ENCODE assay signal across 17 cellular contexts in genomic region chr7:106962751-106963150, GRCh38.
DNase-seq lines count a peak whose midpoint lies in the region; ATAC-seq and TF ChIP-seq lines count a peak whose summit lies in the region.
"Had no signal": no experiment of that assay in that cellular context is flagged by ENCODE, and none has a peak within 500 bp of the region (broad histone marks: within the 10 kb centered on the region; RNA-seq: fewer than 3 reads in every experiment).

No MANE protein-coding gene starts in this region.

- CTCF ChIA-PET in HEK293 (lab: Yijun Ruan, JAX): interaction anchor here (0.7 to 2.5 kb wide), 3 partner anchors 11 to 164 kb away, joined by 4 to 8 read pairs (median 5); no protein-coding TSS in a partner anchor

- POLR2A ChIA-PET in HEK293 (lab: Yijun Ruan, JAX): no interaction called here

- DNase-seq in memory B cell (ENCODE audit: low spot score in 2 of 2) (no peak), MG63 (no peak), GF-D8 (lab: John Stamatoyannopoulos, UW) (no peak)
- DNase-seq in activated CD4-positive, alpha-beta T cell treated with anti-CD3 and anti-CD28 coated beads, Interleukin-2, amount 50 U/mL, for 48 hours: no peak
- DNase-seq: C1 segment of cervical spinal cord; Calu3; CD4-positive, alpha-beta memory T cell; COR-L47; DMS53; DMS79 treated with DMSO at 0.1 percent for 48 hours; GM23248; H9; HFFc6 had no signal

- no peaks in the 10 kb centered on the region for H4K20me1 ChIP-seq in OCI-LY3 (ENCODE audit: insufficient read depth, low read length)

- H3K9me3 ChIP-seq in HEK293 (ENCODE audit: control insufficient read depth, insufficient read depth, low read depth, low read length): no peaks in the 10 kb centered on the region
- H3K9me3 ChIP-seq in OCI-LY3 (ENCODE audit: insufficient read depth, low read length): no peaks in the 10 kb centered on the region
- H3K9me3 ChIP-seq in MG63: no peaks in the 10 kb centered on the region

- TF ChIP-seq CTCF in HEK293 (tag by site-specific recombination; IDR thresholded peaks at IDR 0.05) (no peak), OCI-LY3 (IDR thresholded peaks at IDR 0.05; ENCODE audit: low read depth, low read length) (no peak)

- H3K4me1 ChIP-seq in HEK293 (ENCODE audit: control insufficient read depth, insufficient read depth, low read length): no peaks in the 10 kb centered on the region
- peaks cover 21% of the 10 kb centered on the region for H3K4me1 ChIP-seq in OCI-LY3 (ENCODE audit: low read length)

- no peaks in the 10 kb centered on the region for H3K36me3 Mint-ChIP-seq in memory B cell
- H3K36me3 Mint-ChIP-seq: CD4-positive, alpha-beta memory T cell had no signal

- H3K27ac ChIP-seq in HEK293 (ENCODE audit: extremely low read depth, low read depth, low read length) (no peak overlapping the region), OCI-LY3 (ENCODE audit: low read length) (peak overlapping the region; percentile 46)
- H3K27ac ChIP-seq: GM23248 had no signal

- peak overlapping the region; percentile 48 for H3K4me2 ChIP-seq in OCI-LY3 (ENCODE audit: low read length)

- H3K27me3 Mint-ChIP-seq in memory B cell: peaks cover 8% of the 10 kb centered on the region

- H3K4me1 Mint-ChIP-seq in memory B cell: peaks cover 5% of the 10 kb centered on the region
- H3K4me1 Mint-ChIP-seq: CD4-positive, alpha-beta memory T cell had no signal

- no peak for ATAC-seq in memory B cell (ENCODE audit: low read depth)
- ATAC-seq: GM12878, HCT116 had no signal

- H3K79me2 ChIP-seq in OCI-LY3 (ENCODE audit: low read length): no peaks in the 10 kb centered on the region

- H3K36me3 ChIP-seq in HEK293 (ENCODE audit: control insufficient read depth in 2 of 2, insufficient read depth in 1 of 2, low read length in 2 of 2) (no peaks in the 10 kb centered on the region), OCI-LY3 (replicated peaks; ENCODE audit: low read depth, low read length) (no peaks in the 10 kb centered on the region), MG63 (no peaks in the 10 kb centered on the region)

- H3K9ac ChIP-seq in OCI-LY3 (ENCODE audit: low read length): 0 out of 2 replicates have a peak overlapping the region, but pooled peaks have one; percentile 11
- H3K9ac ChIP-seq: GM23248 had no signal

- no peak overlapping the region for H2AFZ ChIP-seq in OCI-LY3 (ENCODE audit: low read depth, low read length)
- H2AFZ ChIP-seq: GM23248 had no signal

- H3K9me3 Mint-ChIP-seq in memory B cell: peaks cover 2% of the 10 kb centered on the region
- H3K9me3 Mint-ChIP-seq: CD4-positive, alpha-beta memory T cell; HFFc6 had no signal

- H3K27me3 ChIP-seq in OCI-LY3 (ENCODE audit: low read depth, low read length): no peaks in the 10 kb centered on the region
- H3K27me3 ChIP-seq in MG63: no peaks in the 10 kb centered on the region

- no peak overlapping the region for H3K4me3 Mint-ChIP-seq in memory B cell
- H3K4me3 Mint-ChIP-seq: CD4-positive, alpha-beta memory T cell; H9; HFFc6 had no signal

- peak overlapping the region; percentile 63 for H3K27ac Mint-ChIP-seq in memory B cell
- H3K27ac Mint-ChIP-seq: CD4-positive, alpha-beta memory T cell; H9; HFFc6 had no signal

- no peak overlapping the region for H3K4me3 ChIP-seq in HEK293 (ENCODE audit: low read depth, low read length)
- H3K4me3 ChIP-seq in OCI-LY3 (ENCODE audit: low read length): 0 out of 2 replicates have a peak overlapping the region, but pooled peaks have one; percentile 1
- no peak overlapping the region for H3K4me3 ChIP-seq in MG63
- H3K4me3 ChIP-seq: GM12878, GM23248 had no signal

TF ChIP-seq in HEK293, 187 proteins besides CTCF, POLR2A, EP300 and RAD21:
- TF ChIP-seq ZNF791 (tag by site-specific recombination; IDR thresholded peaks at IDR 0.05) (no peak), ZNF211 (tag by site-specific recombination; IDR thresholded peaks at IDR 0.05; ENCODE audit: low read depth) (no peak), ZNF660 (tag by site-specific recombination; IDR thresholded peaks at IDR 0.05) (no peak), SCRT2 (tag by site-specific recombination; IDR thresholded peaks at IDR 0.05) (0 out of 2 replicates have a peak, but pooled peaks have one; percentile 10), BCL6B (tag by site-specific recombination; IDR thresholded peaks at IDR 0.05) (no peak), ZNF658 (tag by site-specific recombination; IDR thresholded peaks at IDR 0.05) (no peak)
